Comparison of ENCODE assay signal across 21 cellular contexts in genomic region chr6:23692184-23692583, GRCh38.
"Had no signal": no experiment of that assay in that cellular context is flagged by ENCODE, and none has a peak within 500 bp of the region (broad histone marks: within the 10 kb centered on the region; RNA-seq: fewer than 3 reads in every experiment).

No MANE protein-coding gene starts in this region.

- H3K4me1 ChIP-seq: adrenal gland, heart right ventricle, right lobe of liver, suprapubic skin, vagina had no signal

- H3K4me3 Mint-ChIP-seq: activated naive CD4-positive, alpha-beta T cell treated with anti-CD3 and anti-CD28 coated beads, Interleukin-2, amount 50 U/mL, for 24 hours; activated T-cell treated with anti-CD3 and anti-CD28 coated beads, Interleukin-2, amount 50 U/mL, for 72 hours; dendritic cell treated with granulocyte-macrophage colony-stimulating factor and Interleukin-4, amounts not matched to agents 40 ng/mL and 50 ng/mL, for 4 days; memory B cell; naive thymus-derived CD4-positive, alpha-beta T cell; stimulated activated naive CD8-positive, alpha-beta T cell treated with anti-CD3 and anti-CD28 coated beads, Interleukin-15, Interleukin-2, amounts not matched to agents 100 ng/mL and 50 ng/mL, for 24 hours had no signal

- H3K27ac ChIP-seq: adrenal gland, esophagus muscularis mucosa, heart right ventricle, ovary, right lobe of liver, suprapubic skin, vagina, WERI-Rb-1 had no signal

- H3K27me3 Mint-ChIP-seq: activated naive CD4-positive, alpha-beta T cell treated with anti-CD3 and anti-CD28 coated beads, Interleukin-2, amount 50 U/mL, for 24 hours; dendritic cell treated with granulocyte-macrophage colony-stimulating factor and Interleukin-4, amounts not matched to agents 40 ng/mL and 50 ng/mL, for 4 days; memory B cell; naive thymus-derived CD4-positive, alpha-beta T cell; stimulated activated naive CD8-positive, alpha-beta T cell treated with anti-CD3 and anti-CD28 coated beads, Interleukin-15, Interleukin-2, amounts not matched to agents 100 ng/mL and 50 ng/mL, for 24 hours had no signal

- DNase-seq: activated CD4-positive, alpha-beta T cell treated with anti-CD3 and anti-CD28 coated beads for 1 hour; activated gamma-delta T cell; activated T-cell treated with anti-CD3 and anti-CD28 coated beads, Interleukin-2, amount 50 U/mL, for 72 hours; adrenal gland; effector CD8-positive, alpha-beta T cell; heart right ventricle; naive thymus-derived CD4-positive, alpha-beta T cell; ovary; right lobe of liver; small intestine; stimulated activated CD4-positive, alpha-beta T cell treated with anti-CD3 and anti-CD28 coated beads, Interleukin-15, amount 100 ng/mL, for 24 hours; stimulated activated CD4-positive, alpha-beta T cell treated with anti-CD3 and anti-CD28 coated beads, Interleukin-2, amount 100 ng/mL, for 48 hours; trophoblast cell; WERI-Rb-1 had no signal

- H3K27me3 ChIP-seq: adrenal gland, esophagus muscularis mucosa, heart right ventricle, ovary, right lobe of liver, suprapubic skin, vagina had no signal

- H3K36me3 Mint-ChIP-seq: activated naive CD4-positive, alpha-beta T cell treated with anti-CD3 and anti-CD28 coated beads, Interleukin-2, amount 50 U/mL, for 24 hours; memory B cell; naive thymus-derived CD4-positive, alpha-beta T cell had no signal

- H3K4me1 Mint-ChIP-seq: activated naive CD4-positive, alpha-beta T cell treated with anti-CD3 and anti-CD28 coated beads, Interleukin-2, amount 50 U/mL, for 24 hours; memory B cell; naive thymus-derived CD4-positive, alpha-beta T cell had no signal

- H3K4me3 ChIP-seq: adrenal gland, esophagus muscularis mucosa, heart right ventricle, ovary, right lobe of liver, suprapubic skin, vagina had no signal

- H3K36me3 ChIP-seq: adrenal gland, esophagus muscularis mucosa, heart right ventricle, ovary, right lobe of liver, suprapubic skin, vagina, WERI-Rb-1 had no signal

- H3K27ac Mint-ChIP-seq: activated naive CD4-positive, alpha-beta T cell treated with anti-CD3 and anti-CD28 coated beads, Interleukin-2, amount 50 U/mL, for 24 hours; activated T-cell treated with anti-CD3 and anti-CD28 coated beads, Interleukin-2, amount 50 U/mL, for 72 hours; dendritic cell treated with granulocyte-macrophage colony-stimulating factor and Interleukin-4, amounts not matched to agents 40 ng/mL and 50 ng/mL, for 4 days; memory B cell; naive thymus-derived CD4-positive, alpha-beta T cell; stimulated activated naive CD8-positive, alpha-beta T cell treated with anti-CD3 and anti-CD28 coated beads, Interleukin-15, Interleukin-2, amounts not matched to agents 100 ng/mL and 50 ng/mL, for 24 hours had no signal

- H3K9me3 ChIP-seq: adrenal gland, esophagus muscularis mucosa, ovary, right lobe of liver, suprapubic skin, vagina had no signal
